11 cellular contexts compared by ENCODE assay signal in genomic region chr9:100058699-100059579, GRCh38. TPM values are rescaled to one million over a fixed set of nuclear protein-coding genes. Genes with fewer than 3 reads are reported as not detected.
A peak's percentile ranks its signal among the peaks of the same experiment; 100 is the strongest.
DNase-seq lines count a peak whose midpoint lies in the region; ATAC-seq lines count a peak whose summit lies in the region.
"Had no signal": no experiment of that assay in that cellular context is flagged by ENCODE, and none has a peak within 500 bp of the region (broad histone marks: within the 10 kb centered on the region; RNA-seq: fewer than 3 reads in every experiment).

No MANE protein-coding gene starts in this region.

- H3K79me2 ChIP-seq in mesendoderm (ENCODE audit: control insufficient read depth, insufficient read depth, low read length), result no peaks in the 10 kb centered on the region

- no peak overlapping the region for H3K18ac ChIP-seq in mesendoderm (ENCODE audit: low read length)

- no peaks in the 10 kb centered on the region for H3K27me3 ChIP-seq in mesendoderm (ENCODE audit: insufficient read depth, low read length, poor library complexity)
- H3K27me3 ChIP-seq: adrenal gland, SJCRH30, tibial nerve had no signal

- H3K4me1 Mint-ChIP-seq in stimulated activated effector memory CD8-positive, alpha-beta T cell treated with anti-CD3 and anti-CD28 coated beads, Interleukin-12 subunit alpha, Interleukin-12 subunit beta, amount 100 ng/mL, for 72 hours, result peaks cover 9% of the 10 kb centered on the region

- peak overlapping the region; percentile 6 for H3K27ac Mint-ChIP-seq in stimulated activated effector memory CD8-positive, alpha-beta T cell treated with anti-CD3 and anti-CD28 coated beads, Interleukin-12 subunit alpha, Interleukin-12 subunit beta, amount 100 ng/mL, for 72 hours

- H3K9ac ChIP-seq in mesendoderm (ENCODE audit: low read length), result no peak overlapping the region

- H3K27ac ChIP-seq in mesendoderm (ENCODE audit: low read depth, low read length), result no peak overlapping the region
- H3K27ac ChIP-seq: adrenal gland, SJCRH30, tibial nerve had no signal

- no peak overlapping the region for H4K8ac ChIP-seq in mesendoderm (ENCODE audit: low read depth, low read length)

- H3K4me2 ChIP-seq in mesendoderm (ENCODE audit: low read length), result no peak overlapping the region

- ATAC-seq in GM18907 (IDR thresholded peaks at IDR 0.05; ENCODE audit: unreplicated experiment) (peak; percentile 82), GM21723 (IDR thresholded peaks at IDR 0.05; ENCODE audit: unreplicated experiment) (peak; percentile 86), HG03196 (IDR thresholded peaks at IDR 0.05; ENCODE audit: unreplicated experiment) (peak; percentile 85)
- ATAC-seq in stimulated activated effector memory CD8-positive, alpha-beta T cell treated with anti-CD3 and anti-CD28 coated beads, Interleukin-12 subunit alpha, Interleukin-12 subunit beta, amount 100 ng/mL, for 72 hours, result no peak

- no peak overlapping the region for H2BK5ac ChIP-seq in mesendoderm (ENCODE audit: low read length)

- 100% methylated on average over 1 of the region's 4 CpGs for WGBS in mesendoderm (ENCODE audit: extremely low coverage, insufficient coverage, low lambda C conversion rate)

- no peak overlapping the region for H3K23ac ChIP-seq in mesendoderm (ENCODE audit: low read length)

- H3K4me1 ChIP-seq in mesendoderm (ENCODE audit: control insufficient read depth, low read depth, low read length), result no peaks in the 10 kb centered on the region
- H3K4me1 ChIP-seq: SJCRH30 had no signal

- H3K36me3 Mint-ChIP-seq in stimulated activated effector memory CD8-positive, alpha-beta T cell treated with anti-CD3 and anti-CD28 coated beads, Interleukin-12 subunit alpha, Interleukin-12 subunit beta, amount 100 ng/mL, for 72 hours, result peaks cover 28% of the 10 kb centered on the region

- no peak overlapping the region for H2AK5ac ChIP-seq in mesendoderm (ENCODE audit: low read length)

- H3K9me3 Mint-ChIP-seq in stimulated activated effector memory CD8-positive, alpha-beta T cell treated with anti-CD3 and anti-CD28 coated beads, Interleukin-12 subunit alpha, Interleukin-12 subunit beta, amount 100 ng/mL, for 72 hours, result no peaks in the 10 kb centered on the region

- H3K79me1 ChIP-seq in mesendoderm (ENCODE audit: low read length), result no peaks in the 10 kb centered on the region

- no peak overlapping the region for H4K5ac ChIP-seq in mesendoderm (ENCODE audit: low read length)

- no peak overlapping the region for H3K4me3 ChIP-seq in mesendoderm (ENCODE audit: low read length)
- H3K4me3 ChIP-seq: adrenal gland, SJCRH30, tibial nerve had no signal

- no peak overlapping the region for H2BK120ac ChIP-seq in mesendoderm (ENCODE audit: low read depth, low read length)

- no peak overlapping the region for H2BK15ac ChIP-seq in mesendoderm (replicated peaks; ENCODE audit: low read depth)

- H3K4me3 Mint-ChIP-seq in stimulated activated effector memory CD8-positive, alpha-beta T cell treated with anti-CD3 and anti-CD28 coated beads, Interleukin-12 subunit alpha, Interleukin-12 subunit beta, amount 100 ng/mL, for 72 hours, result no peak overlapping the region

- H3K56ac ChIP-seq in mesendoderm (ENCODE audit: low read length), result no peak overlapping the region

- DNase-seq in stimulated activated effector memory CD8-positive, alpha-beta T cell treated with anti-CD3 and anti-CD28 coated beads, Interleukin-12 subunit alpha, Interleukin-12 subunit beta, amount 100 ng/mL, for 72 hours (ENCODE audit: low spot score in 2 of 2), result no peak
- no peak for DNase-seq in mesendoderm
- DNase-seq in NCI-H2107 treated with DMSO at 0.1 percent for 48 hours (lab: John Stamatoyannopoulos, UW; ENCODE audit: unreplicated experiment), result no peak
- DNase-seq in superior temporal gyrus (ENCODE audit: extremely low spot score), result no peak
- DNase-seq: activated CD4-positive, alpha-beta T cell treated with anti-CD3 and anti-CD28 coated beads, Interleukin-2, amount 50 U/mL, for 48 hours; adrenal gland; SJCRH30 had no signal

- H3K4ac ChIP-seq in mesendoderm (ENCODE audit: low read depth, low read length), result no peak overlapping the region

- no peaks in the 10 kb centered on the region for H3K36me3 ChIP-seq in mesendoderm (ENCODE audit: control insufficient read depth, insufficient read depth, low read length)

RNA-seq across cellular contexts. Expression of gene ERP44, which starts 39.9 kb away (rescaled TPM):
- polyA plus RNA-seq in mesendoderm (2013, experiment 1 of 2), result 16.0 TPM
- 15.7 TPM for polyA plus RNA-seq in mesendoderm (2013, experiment 2 of 2)

RNA-seq across cellular contexts. Expression of gene INVS, which starts 40.1 kb away (rescaled TPM):
- 2.6 TPM for polyA plus RNA-seq in mesendoderm (2013, experiment 1 of 2)
- polyA plus RNA-seq in mesendoderm (2013, experiment 2 of 2), result 2.6 TPM
